8 cellular contexts compared by ENCODE assay signal in genomic region chr16:72094266-72094610, GRCh38. TPM values are rescaled to one million over a fixed set of nuclear protein-coding genes. Genes with fewer than 3 reads are reported as not detected.
DNase-seq lines count a peak whose midpoint lies in the region; ATAC-seq, FAIRE-seq and TF ChIP-seq lines count a peak whose summit lies in the region.

No MANE protein-coding gene starts in this region.

- H3K4me3 ChIP-seq in NB4 (ENCODE audit: low read depth, low read length): peak overlapping the region; percentile 96
- H3K4me3 ChIP-seq in astrocyte of the spinal cord (ENCODE audit: low read depth, low read length): peak overlapping the region; percentile 99
- H3K4me3 ChIP-seq in right lobe of liver: peak overlapping the region; percentile 81 to 98 (median 96)

- H3K27ac Mint-ChIP-seq in CD14-positive monocyte: peak overlapping the region; percentile 91 to 98 (median 96)

- in situ Hi-C loops in astrocyte of the spinal cord (cut with HindIII; ENCODE audit: low sequenced_read_pairs): no loop called here

- no peak for ATAC-seq in right lobe of liver
- no peak for ATAC-seq in GM19328 (IDR thresholded peaks at IDR 0.05; ENCODE audit: unreplicated experiment)

- intact Hi-C loops in CD14-positive monocyte (cut with micrococcal nuclease): loop anchor here in 1 of 2 donors (5.0 to 10.0 kb wide), 3 partner anchors 87 to 287 kb away; partner anchors contain the start of genes AP1G1, DHODH and IST1
- intact Hi-C loops in right lobe of liver (cut with DNase I): no loop called here

- peaks cover 48 to 49% of the 10 kb centered on the region in 2 donors for H3K36me3 Mint-ChIP-seq in CD14-positive monocyte

- H3K27ac ChIP-seq in right lobe of liver: peak overlapping the region; percentile 68 to 89 (median 72)

- H3K4me3 Mint-ChIP-seq in CD14-positive monocyte: peak overlapping the region; percentile 93 to 97

- no peak for TF ChIP-seq POLR2A in NB4 (IDR thresholded peaks at IDR 0.05; ENCODE audit: extremely low read depth, insufficient read length)
- no peak for TF ChIP-seq POLR2A in right lobe of liver (IDR thresholded peaks at IDR 0.05)

- TF ChIP-seq CTCF in CD14-positive monocyte (IDR thresholded peaks at IDR 0.05) (no peak), NB4 (IDR thresholded peaks at IDR 0.05; ENCODE audit: low read depth, low read length) (no peak), astrocyte of the spinal cord (IDR thresholded peaks at IDR 0.05; ENCODE audit: low read depth, low read length) (no peak), right lobe of liver (IDR thresholded peaks at IDR 0.05) (no peak)

- H3K4me1 Mint-ChIP-seq in CD14-positive monocyte: peaks cover 35% of the 10 kb centered on the region

- peaks cover 0 to 36% (median 15%) of the 10 kb centered on the region in 4 donors for H3K4me1 ChIP-seq in right lobe of liver

- peaks cover 0 to 43% (median 15%) of the 10 kb centered on the region in 4 donors for H3K36me3 ChIP-seq in right lobe of liver

- H3K9me3 ChIP-seq in right lobe of liver: no peaks in the 10 kb centered on the region

- H3K27me3 Mint-ChIP-seq in CD14-positive monocyte (ENCODE audit: low read depth in 3 of 3): no peaks in the 10 kb centered on the region

- DNase-seq in CD14-positive monocyte (ENCODE audit: low spot score): no peak
- no peak for DNase-seq in NB4 (ENCODE audit: low read depth)
- no peak for DNase-seq in astrocyte of the spinal cord (ENCODE audit: low read depth, low spot score)
- DNase-seq in right lobe of liver: no peak
- DNase-seq in stimulated activated CD8-positive, alpha-beta memory T cell treated with anti-CD3 and anti-CD28 coated beads, Interleukin-4, amount 100 ng/mL, for 4 hours (ENCODE audit: low read depth in 2 of 2, low spot score in 1 of 2): peak; percentile 27 to 47
- no peak for DNase-seq in urothelium cell line (ENCODE audit: low spot score)
- DNase-seq in SKM-1 (lab: John Stamatoyannopoulos, UW; ENCODE audit: unreplicated experiment): no peak

- FAIRE-seq in urothelium cell line (lab: Jason Lieb, UNC): no peak

- 2% methylated on average over 11 of the region's 11 CpGs for WGBS in right lobe of liver (ENCODE audit: insufficient coverage, low coverage, low lambda C conversion rate, missing lambda C conversion rate)

- no peaks in the 10 kb centered on the region for H3K27me3 ChIP-seq in right lobe of liver

- H3K9me3 Mint-ChIP-seq in CD14-positive monocyte: no peaks in the 10 kb centered on the region

RNA-seq across cellular contexts. Expression of gene DHX38, which starts 0.6 kb away (rescaled TPM):
- polyA plus RNA-seq in CD14-positive monocyte: 10 to 100 TPM in 1 of 2 donors, 1 to 10 TPM in 1; 9.1 to 19.2 TPM
- 10 to 100 TPM; 22.2 to 29.8 (median 23.3) TPM for total RNA-seq in right lobe of liver

RNA-seq across cellular contexts. Expression of gene TXNL4B, which starts 0.8 kb away (rescaled TPM):
- 10 to 100 TPM in 1 of 2 donors, 1 to 10 TPM in 1; 7.0 to 10.9 TPM for polyA plus RNA-seq in CD14-positive monocyte
- 10 to 100 TPM in 2 of 6 experiments, 1 to 10 TPM in 4; 5.5 to 11.6 (median 8.2) TPM for total RNA-seq in right lobe of liver

RNA-seq across cellular contexts. Expression of gene HPR, which starts 31.2 kb away (rescaled TPM):
- not detected for polyA plus RNA-seq in CD14-positive monocyte
- total RNA-seq in right lobe of liver: 100 to 1,000 TPM; 115 to 337 (median 142) TPM

RNA-seq across cellular contexts. Expression of gene HP, which starts 39.9 kb away (rescaled TPM):
- polyA plus RNA-seq in CD14-positive monocyte: 10 to 100 TPM; 47.8 to 59.4 TPM
- total RNA-seq in right lobe of liver: over 10,000 TPM; 42,048 to 58,242 (median 47,923) TPM

Comparison
In these comparisons a context has a peak if more than half of its experiments do, and no peak if none do; other contexts are left out.
1. DNase-seq: peak in stimulated activated CD8-positive, alpha-beta memory T cell treated with anti-CD3 and anti-CD28 coated beads, Interleukin-4, amount 100 ng/mL, for 4 hours (2 of 2); none in CD14-positive monocyte (single experiment), NB4 (single experiment), astrocyte of the spinal cord (single experiment), right lobe of liver (0 of 3), urothelium cell line (single experiment) and SKM-1 (single experiment).
2. Peak in every context shown above with its lines, with median percentiles within 50 percentile points of each other: H3K4me3 ChIP-seq.